8 cellular contexts compared by ENCODE assay signal in the genomic region with DNA sequence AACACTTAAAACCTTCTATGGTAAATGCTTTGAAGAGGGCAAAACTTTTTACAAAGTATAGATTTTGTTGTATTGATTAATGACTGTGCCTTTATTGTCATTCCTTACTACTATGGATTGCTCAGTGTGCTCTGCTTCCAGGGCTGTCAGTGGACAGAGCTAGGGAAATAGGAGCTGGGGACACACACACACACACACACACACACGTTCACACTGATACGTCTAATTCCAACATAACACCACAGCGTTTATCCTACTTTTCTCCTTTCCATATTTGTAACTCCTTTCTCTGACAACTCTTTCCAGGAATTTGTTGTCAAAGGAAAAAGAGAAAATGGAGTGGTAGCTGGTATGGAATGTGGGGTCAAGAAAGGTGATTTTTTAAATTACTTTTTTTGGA.
"Had no signal": no experiment of that assay in that cellular context is flagged by ENCODE, and none has a peak within 500 bp of the region (broad histone marks: within the 10 kb centered on the region; RNA-seq: fewer than 3 reads in every experiment).

No MANE protein-coding gene starts in this region.

- DNase-seq: GM23248, GOT3, H7, HCEC 1CT, IMR-90, KG1 had no signal

- H3K27ac ChIP-seq: GM23248 had no signal

- ATAC-seq: K562 had no signal

- FAIRE-seq: HTR-8/SVneo, K562 had no signal

- H3K4me3 ChIP-seq: GM23248, K562 had no signal
